ENCODE assay signal across 14 cellular contexts in the genomic region with DNA sequence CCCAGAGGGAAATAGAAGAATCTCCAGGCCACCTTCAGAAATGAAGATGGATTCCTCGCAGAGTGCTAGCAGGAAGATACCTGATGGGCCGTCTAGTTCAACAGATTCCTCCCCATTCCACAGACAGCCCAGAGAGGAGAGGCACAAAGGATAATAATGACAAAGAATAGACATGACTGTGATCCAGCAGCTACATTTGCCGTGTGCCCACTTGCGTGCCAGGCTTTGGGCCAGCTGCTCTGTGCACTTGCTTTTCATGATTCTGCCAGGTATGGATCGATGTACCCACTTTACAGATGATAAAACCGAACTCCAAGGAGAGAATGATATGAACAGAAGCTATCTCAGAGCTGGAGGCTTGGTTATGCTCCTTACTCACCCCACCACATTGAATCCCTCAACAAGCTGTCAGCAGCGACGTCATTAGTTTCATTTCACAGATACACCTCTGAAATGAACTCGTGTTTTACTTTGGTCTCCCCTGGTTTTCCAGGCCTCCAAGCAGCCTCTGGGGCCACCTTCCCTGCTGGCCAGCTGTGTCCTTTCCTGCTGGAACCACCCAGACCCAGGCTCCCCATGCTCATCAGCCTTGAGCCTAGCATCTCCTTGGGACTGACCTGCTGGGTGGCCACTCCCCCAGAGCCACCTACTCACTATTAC. TPM values are rescaled to one million over a fixed set of nuclear protein-coding genes. Genes with fewer than 3 reads are reported as not detected.
DNase-seq lines count a peak whose midpoint lies in the region; ATAC-seq, FAIRE-seq and TF ChIP-seq lines count a peak whose summit lies in the region.
"Had no signal": no experiment of that assay in that cellular context is flagged by ENCODE, and none has a peak within 500 bp of the region (broad histone marks: within the 10 kb centered on the region; RNA-seq: fewer than 3 reads in every experiment).

No MANE protein-coding gene starts in this region.

- peaks cover 3% of the 10 kb centered on the region for H3K36me3 ChIP-seq in SU-DHL-6 (ENCODE audit: low read length)
- no peaks in the 10 kb centered on the region for H3K36me3 ChIP-seq in osteoblast (ENCODE audit: insufficient read depth, low read length)
- no peaks in the 10 kb centered on the region for H3K36me3 ChIP-seq in tibial artery
- H3K36me3 ChIP-seq: neutrophil had no signal

- H3K4me3 ChIP-seq in GM12864 (ENCODE audit: low read depth, low read length) = peak overlapping the region; percentile 50; the same call in 1 of the 2 replicates
- H3K4me3 ChIP-seq in SU-DHL-6 (ENCODE audit: insufficient read depth, low read length, poor library complexity, severe bottlenecking) = peak overlapping the region; percentile 45
- no peak overlapping the region for H3K4me3 ChIP-seq in osteoblast (ENCODE audit: insufficient read depth, low read length)
- H3K4me3 ChIP-seq in tibial artery = no peak overlapping the region

- H3K4me2 ChIP-seq in SU-DHL-6 (ENCODE audit: low read depth, low read length, poor library complexity, severe bottlenecking) (peak overlapping the region; percentile 73), osteoblast (ENCODE audit: insufficient read depth, low read length) (no peak overlapping the region)
- H3K4me2 ChIP-seq: SK-N-SH had no signal

- H4K20me1 ChIP-seq in SU-DHL-6 (ENCODE audit: low read depth, low read length) (no peaks in the 10 kb centered on the region), osteoblast (ENCODE audit: insufficient read depth, low read length) (no peaks in the 10 kb centered on the region)

- H3K4me1 ChIP-seq in osteoblast (ENCODE audit: insufficient read depth, low read length) = no peaks in the 10 kb centered on the region
- peaks cover 0 to 10% (median 2%) of the 10 kb centered on the region in 4 donors for H3K4me1 ChIP-seq in tibial artery

- DNase-seq in GM12864 (ENCODE audit: low read depth) (no peak), GM19239 (ENCODE audit: insufficient read length, low spot score) (no peak), head of caudate nucleus (no peak), osteoblast (ENCODE audit: insufficient read length, low spot score, missing footprints) (no peak), iPS-NIHi7 (ENCODE audit: extremely low spot score) (no peak), tibial artery (no peak)
- DNase-seq: activated CD4-positive, alpha-beta T cell treated with anti-CD3 and anti-CD28 coated beads, Interleukin-2, amount 10 ng/mL, durations not matched to agents 7 days and 5 days; AML-193; IMR-90; NCI-H2029 treated with DMSO at 0.1 percent for 48 hours; SK-N-SH had no signal

- H3K27me3 ChIP-seq in SU-DHL-6 (ENCODE audit: low read length) (no peaks in the 10 kb centered on the region), osteoblast (ENCODE audit: insufficient read depth, low read length) (peaks cover 18% of the 10 kb centered on the region), tibial artery (no peaks in the 10 kb centered on the region)
- H3K27me3 ChIP-seq: neutrophil had no signal

- peak; percentile 99 for FAIRE-seq in GM19239 (lab: Jason Lieb, UNC)

- H3K27ac ChIP-seq in SU-DHL-6 (ENCODE audit: low read depth, low read length) (peak overlapping the region; percentile 100), osteoblast (ENCODE audit: low read depth, low read length) (no peak overlapping the region), tibial artery (no peak overlapping the region)
- H3K27ac ChIP-seq: neutrophil had no signal

- H2AFZ ChIP-seq in SU-DHL-6 (ENCODE audit: low read depth, low read length, severe bottlenecking) (no peak overlapping the region), osteoblast (ENCODE audit: low read length) (no peak overlapping the region)

- H3K9ac ChIP-seq in SU-DHL-6 (ENCODE audit: low read length) = peak overlapping the region; percentile 82
- H3K9ac ChIP-seq: SK-N-SH had no signal

- intact Hi-C loops in head of caudate nucleus (cut with DNase I) (no loop called here), tibial artery (cut with DNase I; ENCODE audit: low total_unique reads) (no loop called here)

- H3K9me2 ChIP-seq in SU-DHL-6 (replicated peaks; ENCODE audit: insufficient read depth, low read length) = no peaks in the 10 kb centered on the region
- H3K9me2 ChIP-seq: SK-N-SH had no signal

- peak; percentile 16 for ATAC-seq in HG02970 (IDR thresholded peaks at IDR 0.05; ENCODE audit: low FRiP score, unreplicated experiment)

- H3K9me3 ChIP-seq in SU-DHL-6 (ENCODE audit: insufficient read depth, low read length) = peaks cover 6% of the 10 kb centered on the region; the same call in 1 of the 2 replicates
- H3K9me3 ChIP-seq in osteoblast (ENCODE audit: low read depth, low read length) = no peaks in the 10 kb centered on the region
- H3K9me3 ChIP-seq in tibial artery = peaks cover 0 to 4% (median 0%) of the 10 kb centered on the region in 3 donors
- H3K9me3 ChIP-seq: neutrophil had no signal

- H3F3A ChIP-seq in SU-DHL-6 (ENCODE audit: insufficient read depth) = peaks cover 62% of the 10 kb centered on the region

- H3K79me2 ChIP-seq in SU-DHL-6 (ENCODE audit: insufficient read depth, low read length) = peaks cover 6% of the 10 kb centered on the region; the same call in 1 of the 2 replicates
- no peaks in the 10 kb centered on the region for H3K79me2 ChIP-seq in osteoblast (ENCODE audit: insufficient read depth, low read length)

- TF ChIP-seq CTCF in GM12864 (IDR thresholded peaks at IDR 0.05; ENCODE audit: low read depth, low read length, missing control alignments) (no peak), SU-DHL-6 (IDR thresholded peaks at IDR 0.05; ENCODE audit: insufficient read depth, low read length, poor library complexity, severe bottlenecking) (no peak), osteoblast (IDR thresholded peaks at IDR 0.05; ENCODE audit: extremely low read depth, low read depth, low read length) (no peak), tibial artery (IDR thresholded peaks at IDR 0.05) (no peak)

RNA-seq across cellular contexts. Expression of gene WDFY4, which starts 11.9 kb away (rescaled TPM):
- under 0.01 and 0.36 TPM in 2 replicates for total RNA-seq in osteoblast
- total RNA-seq: IMR-90 had no signal

Comparison
In these comparisons a context has a peak if more than half of its experiments do, and no peak if none do; other contexts are left out.
1. H3K4me3 ChIP-seq: peak in GM12864 (single experiment) and SU-DHL-6 (single experiment); none in osteoblast (single experiment) and tibial artery (0 of 2).